In the genomic region with DNA sequence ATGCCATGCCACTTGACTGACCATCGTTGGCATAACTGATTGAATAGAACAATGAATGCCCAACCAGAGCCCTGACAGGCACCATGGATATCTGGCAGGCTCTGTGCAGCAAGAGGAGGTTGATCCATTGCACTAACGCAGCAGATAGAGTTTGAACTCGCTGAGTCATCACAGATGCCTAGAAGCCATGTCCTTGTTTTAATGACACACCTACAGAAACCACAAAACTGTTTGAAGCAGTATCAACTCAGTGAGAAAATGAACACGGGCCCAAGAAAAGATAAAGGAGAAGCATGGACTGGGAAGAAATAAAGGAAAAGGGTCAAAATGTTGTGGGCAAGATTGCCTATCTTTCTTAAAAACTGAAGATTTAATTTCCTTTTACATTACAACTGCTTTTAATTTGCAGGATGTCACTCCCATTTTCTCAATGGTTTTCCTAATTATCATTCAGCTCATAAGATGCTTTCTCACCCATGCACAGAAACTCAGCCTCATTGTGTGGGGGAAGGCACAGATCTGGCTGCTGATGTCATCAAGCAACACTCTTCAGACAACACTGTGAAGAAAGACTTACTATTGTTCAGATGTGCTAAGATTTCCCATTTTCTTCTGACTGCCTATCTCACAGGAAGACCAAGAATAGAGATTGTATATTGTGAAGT, we compare ENCODE assay signal across 8 cellular contexts.
DNase-seq lines count a peak whose midpoint lies in the region; ATAC-seq, FAIRE-seq and TF ChIP-seq lines count a peak whose summit lies in the region.

No MANE protein-coding gene starts in this region.

- H3K27me3 ChIP-seq in K562 (ENCODE audit: control insufficient read depth in 2 of 2, insufficient read depth in 2 of 2, low read length in 2 of 2) (no peaks in the 10 kb centered on the region; a peak in 1 of 5 replicates), neuronal stem cell (ENCODE audit: control insufficient read depth in 3 of 3, insufficient read depth in 3 of 3, low read depth in 1 of 3, low read length in 3 of 3) (no peaks in the 10 kb centered on the region)

- no peak overlapping the region for H4K91ac ChIP-seq in neuronal stem cell (ENCODE audit: low read depth, low read length, poor library complexity)

- H2BK5ac ChIP-seq in neuronal stem cell (ENCODE audit: low read length), result no peak overlapping the region

- no peaks in the 10 kb centered on the region for H3K79me2 ChIP-seq in K562 (ENCODE audit: control insufficient read depth, insufficient read depth, low read length)

- no peak overlapping the region for H2BK120ac ChIP-seq in neuronal stem cell (ENCODE audit: low read depth, low read length)

- no peaks in the 10 kb centered on the region; the same call in none of the 2 replicates for H3K9me3 ChIP-seq in K562 (replicated peaks; ENCODE audit: control insufficient read depth, insufficient read depth, low read depth, low read length)
- H3K9me3 ChIP-seq in neuronal stem cell (replicated peaks in 1 of 2; ENCODE audit: control insufficient read depth in 2 of 2, insufficient read depth in 1 of 2, low read depth in 1 of 2, low read length in 2 of 2), result no peaks in the 10 kb centered on the region

- no peak overlapping the region for H3K18ac ChIP-seq in neuronal stem cell (ENCODE audit: low read length)

- TF ChIP-seq RAD21 in K562 (CRISPR knock-in tag; conservative IDR thresholded peaks at IDR 0.05 in 1 of 2, IDR thresholded peaks at IDR 0.05 in 1 of 2), result 0 out of 4 replicates have a peak, but pooled peaks of 1 of the 2 experiments have one; percentile 12

- H3K4me2 ChIP-seq in K562 (ENCODE audit: insufficient read depth, low read length) (peak overlapping the region; percentile 51), neuronal stem cell (ENCODE audit: insufficient read depth, low read length, poor library complexity, severe bottlenecking) (no peak overlapping the region)

- TF ChIP-seq POLR2A in K562 (conservative IDR thresholded peaks at IDR 0.05), result no peak

- peak; percentile 63 for TF ChIP-seq EP300 in K562 (IDR thresholded peaks at IDR 0.05; ENCODE audit: low read length)

- peak; percentile 96 for ATAC-seq in K562
- no peak for ATAC-seq in HG03175 (IDR thresholded peaks at IDR 0.05; ENCODE audit: unreplicated experiment)
- no peak for ATAC-seq in HG03342 (IDR thresholded peaks at IDR 0.05; ENCODE audit: unreplicated experiment)

- WGBS in K562 (ENCODE audit: insufficient coverage, low coverage, missing lambda C conversion rate), result 0% methylated on average over 4 of the region's 4 CpGs
- WGBS in neuronal stem cell (ENCODE audit: extremely low coverage in 2 of 2, insufficient read length in 2 of 2, insufficient replicate concordance in 1 of 2), 2 donors, result no CpG with 5 or more reads among the region's 4 CpGs

- H2AFZ ChIP-seq in K562 (ENCODE audit: low read depth, low read length) (peak overlapping the region; percentile 45), neuronal stem cell (ENCODE audit: low read length) (peak overlapping the region; percentile 60)

- no peak overlapping the region for H4K8ac ChIP-seq in neuronal stem cell (ENCODE audit: low read depth, low read length)

- in situ Hi-C loops in K562 (cut with MboI), result no loop called here

- H3K79me1 ChIP-seq in neuronal stem cell (ENCODE audit: low read depth, low read length), result no peaks in the 10 kb centered on the region

- no TSS peak for BruUV-seq in K562 (replicated peaks; lab: Mats Ljungman, UMichigan)

- H3K23ac ChIP-seq in neuronal stem cell (ENCODE audit: low read depth, low read length, poor library complexity), result no peak overlapping the region

- peak overlapping the region; percentile 54 for H3K27ac ChIP-seq in K562 (ENCODE audit: extremely low read depth, low read depth, low read length)
- no peak overlapping the region for H3K27ac ChIP-seq in neuronal stem cell (replicated peaks; ENCODE audit: low read length)

- CTCF ChIA-PET in K562 (lab: Yijun Ruan, JAX; ENCODE audit: low intra/inter-chr PET ratio), result no interaction called here

- H3K4me3 ChIP-seq in K562 (no peak overlapping the region), neuronal stem cell (ENCODE audit: low read length in 2 of 2) (no peak overlapping the region)

- H3K36me3 ChIP-seq in K562 (ENCODE audit: control insufficient read depth, insufficient read depth, low read length), result no peaks in the 10 kb centered on the region
- no peaks in the 10 kb centered on the region for H3K36me3 ChIP-seq in neuronal stem cell (replicated peaks in 1 of 2; ENCODE audit: control insufficient read depth in 2 of 2, insufficient read depth in 2 of 2, low read length in 2 of 2)

- H4K20me1 ChIP-seq in K562 (replicated peaks; ENCODE audit: control insufficient read depth, insufficient read depth, low read length), result no peaks in the 10 kb centered on the region

- peak; percentile 64 for DNase-seq in activated effector memory CD4-positive, alpha-beta T cell treated with anti-CD3 and anti-CD28 coated beads, Interleukin-2, amount 50 U/mL, for 16 hours
- no peak for DNase-seq in activated effector memory CD4-positive, alpha-beta T cell treated with Interleukin-2 at 50 U/mL for 16 hours
- peak; percentile 96 for DNase-seq in M059J (ENCODE audit: low read depth)
- DNase-seq in K562 (ENCODE audit: extremely low read depth in 1 of 4, low spot score in 3 of 4), result peak; percentile 69 to 90 (median 75)
- no peak for DNase-seq in neuronal stem cell (ENCODE audit: low spot score)
- DNase-seq in NCI-H1436 (lab: John Stamatoyannopoulos, UW), result no peak

- no peak overlapping the region for H3K14ac ChIP-seq in neuronal stem cell (ENCODE audit: low read length)

- no peak overlapping the region for H2BK15ac ChIP-seq in neuronal stem cell (ENCODE audit: low read length)

- TF ChIP-seq CTCF in K562 (IDR thresholded peaks at IDR 0.05 in 2 of 3, conservative IDR thresholded peaks at IDR 0.05 in 1 of 3; ENCODE audit: insufficient read depth in 2 of 3, low read depth in 1 of 3, low read length in 3 of 3), result no peak

- H2BK12ac ChIP-seq in neuronal stem cell (ENCODE audit: low read length), result no peak overlapping the region

- POLR2A ChIA-PET in K562 (lab: Yijun Ruan, JAX), result interaction anchor here (1.0 to 1.5 kb wide), 2 partner anchors 14 to 23 kb away, joined by 3 to 4 read pairs; no protein-coding TSS in a partner anchor

- H3K9me1 ChIP-seq in K562 (ENCODE audit: control insufficient read depth, insufficient read depth, low read length), result no peaks in the 10 kb centered on the region

- H3K4me1 ChIP-seq in K562 (replicated peaks in 1 of 2; ENCODE audit: control insufficient read depth in 2 of 2, insufficient read depth in 2 of 2, low read length in 2 of 2), result peaks cover 10 to 32% of the 10 kb centered on the region in 2 experiments; a peak in 4 of 5 replicates
- peaks cover 8 to 11% of the 10 kb centered on the region in 2 donors for H3K4me1 ChIP-seq in neuronal stem cell (ENCODE audit: control insufficient read depth in 2 of 2, insufficient read depth in 1 of 2, low read depth in 1 of 2, low read length in 2 of 2)

- H3K9ac ChIP-seq in K562 (ENCODE audit: insufficient read depth in 1 of 2, low read depth in 2 of 2, low read length in 2 of 2) (peak overlapping the region in 1 of 2 experiments; percentile 0; a peak in 1 of 4 replicates), neuronal stem cell (ENCODE audit: low read depth, low read length, poor library complexity) (no peak overlapping the region)

- H2AK5ac ChIP-seq in neuronal stem cell (ENCODE audit: low read depth, low read length), result no peak overlapping the region

- FAIRE-seq in K562 (lab: Jason Lieb, UNC), result peak; percentile 90

- intact Hi-C loops in K562 (cut with micrococcal nuclease), result no loop called here

- no peak overlapping the region for H3K4ac ChIP-seq in neuronal stem cell (ENCODE audit: low read length)

TF ChIP-seq in K562, 482 proteins besides CTCF, POLR2A, EP300 and RAD21 (continues in another document):
- TF ChIP-seq GATAD2A (IDR thresholded peaks at IDR 0.05) (peak; percentile 86; the same call in 1 of the 2 replicates), CTBP1 (IDR thresholded peaks at IDR 0.05; ENCODE audit: borderline replicate concordance) (peak; percentile 65; the same call in 1 of the 2 replicates), NRF1 (conservative IDR thresholded peaks at IDR 0.05 in 1 of 2, IDR thresholded peaks at IDR 0.05 in 1 of 2) (0 out of 4 replicates have a peak, but pooled peaks of 1 of the 2 experiments have one; percentile 19), U2AF1 (optimal IDR thresholded peaks at IDR 0.05; ENCODE audit: low read depth, low read length) (no peak), SETDB1 (IDR thresholded peaks at IDR 0.05; ENCODE audit: low read length) (no peak)
- TF ChIP-seq, protein P1, sequence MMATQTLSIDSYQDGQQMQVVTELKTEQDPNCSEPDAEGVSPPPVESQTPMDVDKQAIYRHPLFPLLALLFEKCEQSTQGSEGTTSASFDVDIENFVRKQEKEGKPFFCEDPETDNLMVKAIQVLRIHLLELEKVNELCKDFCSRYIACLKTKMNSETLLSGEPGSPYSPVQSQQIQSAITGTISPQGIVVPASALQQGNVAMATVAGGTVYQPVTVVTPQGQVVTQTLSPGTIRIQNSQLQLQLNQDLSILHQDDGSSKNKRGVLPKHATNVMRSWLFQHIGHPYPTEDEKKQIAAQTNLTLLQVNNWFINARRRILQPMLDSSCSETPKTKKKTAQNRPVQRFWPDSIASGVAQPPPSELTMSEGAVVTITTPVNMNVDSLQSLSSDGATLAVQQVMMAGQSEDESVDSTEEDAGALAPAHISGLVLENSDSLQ (IDR thresholded peaks at IDR 0.05), result peak; percentile 61
- TF ChIP-seq, protein P2, sequence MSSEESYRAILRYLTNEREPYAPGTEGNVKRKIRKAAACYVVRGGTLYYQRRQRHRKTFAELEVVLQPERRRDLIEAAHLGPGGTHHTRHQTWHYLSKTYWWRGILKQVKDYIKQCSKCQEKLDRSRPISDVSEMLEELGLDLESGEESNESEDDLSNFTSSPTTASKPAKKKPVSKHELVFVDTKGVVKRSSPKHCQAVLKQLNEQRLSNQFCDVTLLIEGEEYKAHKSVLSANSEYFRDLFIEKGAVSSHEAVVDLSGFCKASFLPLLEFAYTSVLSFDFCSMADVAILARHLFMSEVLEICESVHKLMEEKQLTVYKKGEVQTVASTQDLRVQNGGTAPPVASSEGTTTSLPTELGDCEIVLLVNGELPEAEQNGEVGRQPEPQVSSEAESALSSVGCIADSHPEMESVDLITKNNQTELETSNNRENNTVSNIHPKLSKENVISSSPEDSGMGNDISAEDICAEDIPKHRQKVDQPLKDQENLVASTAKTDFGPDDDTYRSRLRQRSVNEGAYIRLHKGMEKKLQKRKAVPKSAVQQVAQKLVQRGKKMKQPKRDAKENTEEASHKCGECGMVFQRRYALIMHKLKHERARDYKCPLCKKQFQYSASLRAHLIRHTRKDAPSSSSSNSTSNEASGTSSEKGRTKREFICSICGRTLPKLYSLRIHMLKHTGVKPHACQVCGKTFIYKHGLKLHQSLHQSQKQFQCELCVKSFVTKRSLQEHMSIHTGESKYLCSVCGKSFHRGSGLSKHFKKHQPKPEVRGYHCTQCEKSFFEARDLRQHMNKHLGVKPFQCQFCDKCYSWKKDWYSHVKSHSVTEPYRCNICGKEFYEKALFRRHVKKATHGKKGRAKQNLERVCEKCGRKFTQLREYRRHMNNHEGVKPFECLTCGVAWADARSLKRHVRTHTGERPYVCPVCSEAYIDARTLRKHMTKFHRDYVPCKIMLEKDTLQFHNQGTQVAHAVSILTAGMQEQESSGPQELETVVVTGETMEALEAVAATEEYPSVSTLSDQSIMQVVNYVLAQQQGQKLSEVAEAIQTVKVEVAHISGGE (CRISPR knock-in tag; IDR thresholded peaks at IDR 0.05), result peak in 1 of 3 experiments; percentile 27; a peak in 1 of 6 replicates

Comparison
In these comparisons a context has a peak if more than half of its experiments do, and no peak if none do; other contexts are left out.
1. DNase-seq: peak in activated effector memory CD4-positive, alpha-beta T cell treated with anti-CD3 and anti-CD28 coated beads, Interleukin-2, amount 50 U/mL, for 16 hours (single experiment), M059J (single experiment) and K562 (4 of 4); none in activated effector memory CD4-positive, alpha-beta T cell treated with Interleukin-2 at 50 U/mL for 16 hours (single experiment), neuronal stem cell (single experiment) and NCI-H1436 (single experiment).